In genomic region chr13:57311009-57311586, GRCh38 we compare ENCODE assay signal across 1 cellular context.
TF ChIP-seq lines count a peak whose summit lies in the region.

No MANE protein-coding gene starts in this region.

TF ChIP-seq in WTC11, 78 proteins besides CTCF, POLR2A, EP300 and RAD21 (continued from another document):
- TF ChIP-seq AFF4 (CRISPR knock-in tag; IDR thresholded peaks at IDR 0.05; ENCODE audit: borderline replicate concordance) = no peak
- no peak for TF ChIP-seq ATF1 (CRISPR knock-in tag; IDR thresholded peaks at IDR 0.05)
- TF ChIP-seq ZNF425 (CRISPR knock-in tag; conservative IDR thresholded peaks at IDR 0.05) = no peak
- TF ChIP-seq CREM (CRISPR knock-in tag; IDR thresholded peaks at IDR 0.05) = no peak
- TF ChIP-seq, protein P1, sequence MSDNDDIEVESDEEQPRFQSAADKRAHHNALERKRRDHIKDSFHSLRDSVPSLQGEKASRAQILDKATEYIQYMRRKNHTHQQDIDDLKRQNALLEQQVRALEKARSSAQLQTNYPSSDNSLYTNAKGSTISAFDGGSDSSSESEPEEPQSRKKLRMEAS (CRISPR knock-in tag; IDR thresholded peaks at IDR 0.05) = peak; percentile 47; the same call in 1 of the 2 replicates
- peak; percentile 39; the same call in 1 of the 2 replicates for TF ChIP-seq ESRRA (CRISPR knock-in tag; IDR thresholded peaks at IDR 0.05; ENCODE audit: borderline replicate concordance)
- TF ChIP-seq GRHL2 (CRISPR knock-in tag; IDR thresholded peaks at IDR 0.05; ENCODE audit: insufficient replicate concordance, severe bottlenecking) = no peak
- TF ChIP-seq SP1 (CRISPR knock-in tag; conservative IDR thresholded peaks at IDR 0.05) = no peak
- TF ChIP-seq ZNF532 (CRISPR knock-in tag; IDR thresholded peaks at IDR 0.05; ENCODE audit: borderline replicate concordance) = no peak
- TF ChIP-seq ZNF138 (CRISPR knock-in tag; conservative IDR thresholded peaks at IDR 0.05) = no peak
- TF ChIP-seq PREB (CRISPR knock-in tag; IDR thresholded peaks at IDR 0.05; ENCODE audit: borderline replicate concordance) = no peak
- TF ChIP-seq, protein P2, sequence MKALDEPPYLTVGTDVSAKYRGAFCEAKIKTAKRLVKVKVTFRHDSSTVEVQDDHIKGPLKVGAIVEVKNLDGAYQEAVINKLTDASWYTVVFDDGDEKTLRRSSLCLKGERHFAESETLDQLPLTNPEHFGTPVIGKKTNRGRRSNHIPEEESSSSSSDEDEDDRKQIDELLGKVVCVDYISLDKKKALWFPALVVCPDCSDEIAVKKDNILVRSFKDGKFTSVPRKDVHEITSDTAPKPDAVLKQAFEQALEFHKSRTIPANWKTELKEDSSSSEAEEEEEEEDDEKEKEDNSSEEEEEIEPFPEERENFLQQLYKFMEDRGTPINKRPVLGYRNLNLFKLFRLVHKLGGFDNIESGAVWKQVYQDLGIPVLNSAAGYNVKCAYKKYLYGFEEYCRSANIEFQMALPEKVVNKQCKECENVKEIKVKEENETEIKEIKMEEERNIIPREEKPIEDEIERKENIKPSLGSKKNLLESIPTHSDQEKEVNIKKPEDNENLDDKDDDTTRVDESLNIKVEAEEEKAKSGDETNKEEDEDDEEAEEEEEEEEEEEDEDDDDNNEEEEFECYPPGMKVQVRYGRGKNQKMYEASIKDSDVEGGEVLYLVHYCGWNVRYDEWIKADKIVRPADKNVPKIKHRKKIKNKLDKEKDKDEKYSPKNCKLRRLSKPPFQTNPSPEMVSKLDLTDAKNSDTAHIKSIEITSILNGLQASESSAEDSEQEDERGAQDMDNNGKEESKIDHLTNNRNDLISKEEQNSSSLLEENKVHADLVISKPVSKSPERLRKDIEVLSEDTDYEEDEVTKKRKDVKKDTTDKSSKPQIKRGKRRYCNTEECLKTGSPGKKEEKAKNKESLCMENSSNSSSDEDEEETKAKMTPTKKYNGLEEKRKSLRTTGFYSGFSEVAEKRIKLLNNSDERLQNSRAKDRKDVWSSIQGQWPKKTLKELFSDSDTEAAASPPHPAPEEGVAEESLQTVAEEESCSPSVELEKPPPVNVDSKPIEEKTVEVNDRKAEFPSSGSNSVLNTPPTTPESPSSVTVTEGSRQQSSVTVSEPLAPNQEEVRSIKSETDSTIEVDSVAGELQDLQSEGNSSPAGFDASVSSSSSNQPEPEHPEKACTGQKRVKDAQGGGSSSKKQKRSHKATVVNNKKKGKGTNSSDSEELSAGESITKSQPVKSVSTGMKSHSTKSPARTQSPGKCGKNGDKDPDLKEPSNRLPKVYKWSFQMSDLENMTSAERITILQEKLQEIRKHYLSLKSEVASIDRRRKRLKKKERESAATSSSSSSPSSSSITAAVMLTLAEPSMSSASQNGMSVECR (CRISPR knock-in tag; IDR thresholded peaks at IDR 0.05; ENCODE audit: borderline replicate concordance) = no peak
